Comparison of ENCODE assay signal across 8 cellular contexts in genomic region chr3:191244242-191244867, GRCh38. TPM values are rescaled to one million over a fixed set of nuclear protein-coding genes. Genes with fewer than 3 reads are reported as not detected.
A peak's percentile ranks its signal among the peaks of the same experiment; 100 is the strongest.
DNase-seq lines count a peak whose midpoint lies in the region; ATAC-seq and TF ChIP-seq lines count a peak whose summit lies in the region.

No MANE protein-coding gene starts in this region.

- no peak overlapping the region for H3K9ac ChIP-seq in colonic mucosa (ENCODE audit: low read depth in 2 of 2, low read length in 2 of 2)

- no peaks in the 10 kb centered on the region for H3K36me3 ChIP-seq in right atrium auricular region
- H3K36me3 ChIP-seq in colonic mucosa = no peaks in the 10 kb centered on the region
- H3K36me3 ChIP-seq in upper lobe of left lung = no peaks in the 10 kb centered on the region

- no peak for TF ChIP-seq POLR2A in upper lobe of left lung (IDR thresholded peaks at IDR 0.05)

- DNase-seq in right atrium auricular region (ENCODE audit: low spot score) (no peak), cardiac septum (ENCODE audit: low spot score) (no peak), colonic mucosa (no peak), upper lobe of left lung (no peak), iPS-NIHi11 (ENCODE audit: low spot score) (no peak), sciatic nerve (ENCODE audit: low spot score) (no peak)

- TF ChIP-seq EP300 in Ishikawa (IDR thresholded peaks at IDR 0.05; ENCODE audit: borderline replicate concordance) = no peak
- TF ChIP-seq EP300 in upper lobe of left lung (IDR thresholded peaks at IDR 0.05) = no peak

- H3K9me3 ChIP-seq in right atrium auricular region = no peaks in the 10 kb centered on the region
- no peaks in the 10 kb centered on the region for H3K9me3 ChIP-seq in colonic mucosa
- no peaks in the 10 kb centered on the region for H3K9me3 ChIP-seq in upper lobe of left lung

- no peaks in the 10 kb centered on the region for H3K27me3 ChIP-seq in right atrium auricular region
- no peaks in the 10 kb centered on the region for H3K27me3 ChIP-seq in colonic mucosa
- no peaks in the 10 kb centered on the region for H3K27me3 ChIP-seq in upper lobe of left lung

- H3K4me1 ChIP-seq in right atrium auricular region = no peaks in the 10 kb centered on the region
- no peaks in the 10 kb centered on the region for H3K4me1 ChIP-seq in colonic mucosa
- peaks cover 0 to 5% (median 0%) of the 10 kb centered on the region in 4 donors for H3K4me1 ChIP-seq in upper lobe of left lung

- TF ChIP-seq CTCF in right atrium auricular region (IDR thresholded peaks at IDR 0.05) (peak; percentile 31 to 63), colonic mucosa (IDR thresholded peaks at IDR 0.05) (peak; percentile 37), upper lobe of left lung (IDR thresholded peaks at IDR 0.05) (peak in 4 of 6 experiments; percentile 37 to 49 (median 46))

- ATAC-seq in upper lobe of left lung (ENCODE audit: low FRiP score in 2 of 2) = peak in 1 of 2 donors; percentile 57
- no peak for ATAC-seq in sciatic nerve
- no peak for ATAC-seq in HG02571 (IDR thresholded peaks at IDR 0.05; ENCODE audit: unreplicated experiment)

- intact Hi-C loops in cardiac septum (cut with DNase I) = loop anchor here (10.0 kb wide), 1 partner anchor 150 kb away; no protein-coding TSS in a partner anchor
- intact Hi-C loops in colonic mucosa (cut with DNase I) = no loop called here
- intact Hi-C loops in sciatic nerve (cut with DNase I) = no loop called here

- WGBS in upper lobe of left lung, 2 donors = 24 to 30% methylated on average over 2 of the region's 2 CpGs

- H3K4me3 ChIP-seq in right atrium auricular region (no peak overlapping the region), colonic mucosa (no peak overlapping the region), upper lobe of left lung (no peak overlapping the region)

- no peak overlapping the region for H3K27ac ChIP-seq in right atrium auricular region
- no peak overlapping the region for H3K27ac ChIP-seq in colonic mucosa
- H3K27ac ChIP-seq in upper lobe of left lung = no peak overlapping the region

- peak; percentile 59 for TF ChIP-seq RAD21 in Ishikawa (IDR thresholded peaks at IDR 0.05; ENCODE audit: low read depth)

TF ChIP-seq in Ishikawa, 13 proteins besides CTCF, POLR2A, EP300 and RAD21:
- TF ChIP-seq REST (IDR thresholded peaks at IDR 0.05; ENCODE audit: low read depth) (no peak), TCF12 (IDR thresholded peaks at IDR 0.05; ENCODE audit: low read depth) (no peak), CEBPB (IDR thresholded peaks at IDR 0.05) (no peak), TAF1 (IDR thresholded peaks at IDR 0.05; ENCODE audit: low read depth) (no peak), FOXM1 (IDR thresholded peaks at IDR 0.05; ENCODE audit: borderline replicate concordance, low read depth) (no peak), USF1 (IDR thresholded peaks at IDR 0.05) (no peak), CREB1 (IDR thresholded peaks at IDR 0.05; ENCODE audit: low read depth) (no peak), TEAD4 (IDR thresholded peaks at IDR 0.05) (no peak), YY1 (IDR thresholded peaks at IDR 0.05; ENCODE audit: low read depth) (no peak), MAX (IDR thresholded peaks at IDR 0.05) (no peak), NFIC (IDR thresholded peaks at IDR 0.05) (no peak), ZBTB7A (IDR thresholded peaks at IDR 0.05; ENCODE audit: low read depth) (no peak), EGR1 (IDR thresholded peaks at IDR 0.05) (no peak)

RNA-seq across cellular contexts. Expression of gene OSTN, which starts 45.3 kb away (rescaled TPM):
- total RNA-seq in right atrium auricular region (under 1 TPM in 1 of 2 donors, not detected in 1; 0.22 TPM), cardiac septum (0.48 TPM), colonic mucosa (not detected), upper lobe of left lung (not detected), sciatic nerve (1.1 TPM)
